ENCODE assay signal across 15 cellular contexts in the genomic region with DNA sequence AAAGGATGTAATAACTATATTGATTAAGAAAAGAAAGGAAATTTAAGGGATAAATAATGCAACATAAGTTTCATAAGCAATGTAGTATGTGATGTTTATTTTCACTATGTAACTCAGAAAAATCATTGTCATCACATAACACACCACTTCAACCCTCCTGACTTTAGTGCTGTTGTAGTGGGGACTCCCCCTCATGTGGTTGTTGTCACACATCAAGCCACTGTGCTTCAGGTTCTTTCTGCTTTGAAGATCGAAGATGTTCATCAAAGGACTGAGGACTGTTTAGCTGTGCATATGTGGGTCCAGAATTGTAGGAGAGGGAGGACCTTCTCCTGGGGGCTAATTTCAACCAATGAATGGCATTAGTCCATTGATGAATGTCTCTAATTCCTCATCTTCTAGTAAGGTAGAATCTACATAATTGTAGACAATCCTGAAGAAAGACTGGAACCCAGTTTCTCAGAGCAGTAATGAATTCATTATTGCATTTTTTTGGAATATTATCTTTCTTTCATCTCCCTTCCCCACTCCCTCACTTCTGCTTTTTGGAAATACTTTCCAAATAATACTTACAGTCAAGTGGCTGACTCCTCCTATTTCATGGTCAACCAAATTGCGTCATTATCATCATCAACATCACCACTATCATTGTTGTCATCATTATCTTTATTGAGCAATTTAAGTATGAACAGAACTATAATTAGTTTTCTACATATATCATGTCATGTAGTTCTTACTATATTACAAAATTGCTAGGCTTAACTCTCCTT.
"Had no signal": no experiment of that assay in that cellular context is flagged by ENCODE, and none has a peak within 500 bp of the region (broad histone marks: within the 10 kb centered on the region; RNA-seq: fewer than 3 reads in every experiment).

No MANE protein-coding gene starts in this region.

- H3K4me3 Mint-ChIP-seq: activated CD8-positive, alpha-beta memory T cell treated with anti-CD3 and anti-CD28 coated beads, Interleukin-2, amount 10 ng/mL, durations not matched to agents 7 days and 5 days; central memory CD8-positive, alpha-beta T cell; endodermal cell; memory B cell had no signal

- H3K27me3 Mint-ChIP-seq: activated CD8-positive, alpha-beta memory T cell treated with anti-CD3 and anti-CD28 coated beads, Interleukin-2, amount 10 ng/mL, durations not matched to agents 7 days and 5 days; central memory CD8-positive, alpha-beta T cell had no signal

- H3K9me3 Mint-ChIP-seq: central memory CD8-positive, alpha-beta T cell; endodermal cell; memory B cell had no signal

- H3K4me1 Mint-ChIP-seq: activated CD8-positive, alpha-beta memory T cell treated with anti-CD3 and anti-CD28 coated beads, Interleukin-2, amount 10 ng/mL, durations not matched to agents 7 days and 5 days; central memory CD8-positive, alpha-beta T cell; memory B cell had no signal

- DNase-seq: activated CD4-positive, alpha-beta T cell treated with anti-CD3 and anti-CD28 coated beads for 1 hour; activated CD4-positive, alpha-beta T cell treated with anti-CD3 and anti-CD28 coated beads, Interleukin-2, amount 50 U/mL, for 48 hours; activated CD8-positive, alpha-beta memory T cell treated with anti-CD3 and anti-CD28 coated beads, Interleukin-2, amount 10 ng/mL, durations not matched to agents 7 days and 5 days; activated naive CD4-positive, alpha-beta T cell; colonic mucosa; endodermal cell; foreskin fibroblast; right cardiac atrium; stimulated activated CD4-positive, alpha-beta T cell treated with anti-CD3 and anti-CD28 coated beads, Interleukin-15, amount 100 ng/mL, for 24 hours; stimulated activated CD4-positive, alpha-beta T cell treated with anti-CD3 and anti-CD28 coated beads, Interleukin-2, amount 100 ng/mL, for 48 hours; T1000; upper lobe of left lung; WERI-Rb-1 had no signal

- H3K27ac Mint-ChIP-seq: activated CD8-positive, alpha-beta memory T cell treated with anti-CD3 and anti-CD28 coated beads, Interleukin-2, amount 10 ng/mL, durations not matched to agents 7 days and 5 days; endodermal cell; memory B cell had no signal

- ATAC-seq: activated CD8-positive, alpha-beta memory T cell treated with anti-CD3 and anti-CD28 coated beads, Interleukin-2, amount 10 ng/mL, durations not matched to agents 7 days and 5 days; right cardiac atrium had no signal
